Comparison of ENCODE assay signal across 24 cellular contexts in genomic region chr6:163985040-163985439, GRCh38.
"Had no signal": no experiment of that assay in that cellular context is flagged by ENCODE, and none has a peak within 500 bp of the region (broad histone marks: within the 10 kb centered on the region; RNA-seq: fewer than 3 reads in every experiment).

No MANE protein-coding gene starts in this region.

- H3K4me3 ChIP-seq: breast epithelium, lung, right atrium auricular region, testis, transverse colon had no signal

- H3K4me1 Mint-ChIP-seq: activated naive CD4-positive, alpha-beta T cell treated with anti-CD3 and anti-CD28 coated beads, Interleukin-2, amount 10 ng/mL, durations not matched to agents 7 days and 5 days had no signal

- H3K27ac Mint-ChIP-seq: activated naive CD4-positive, alpha-beta T cell treated with anti-CD3 and anti-CD28 coated beads, Interleukin-2, amount 10 ng/mL, durations not matched to agents 7 days and 5 days; activated naive CD8-positive, alpha-beta T cell treated with anti-CD3 and anti-CD28 coated beads, Interleukin-2, amount 10 ng/mL, durations not matched to agents 7 days and 5 days; activated T-helper 1 cell treated with anti-CD3 and anti-CD28 coated beads, Interleukin-12 subunit alpha, Interleukin-12 subunit beta, Interleukin-2, Interleukin-4 antibody, amounts not matched to agents 30 ng/mL and 10 ng/mL and 1 ng/mL, durations not matched to agents 14 hours and 24 hours and 36 hours; T-helper 17 cell had no signal

- H3K36me3 Mint-ChIP-seq: activated naive CD4-positive, alpha-beta T cell treated with anti-CD3 and anti-CD28 coated beads, Interleukin-2, amount 10 ng/mL, durations not matched to agents 7 days and 5 days; activated naive CD8-positive, alpha-beta T cell treated with anti-CD3 and anti-CD28 coated beads, Interleukin-2, amount 10 ng/mL, durations not matched to agents 7 days and 5 days had no signal

- H3K4me1 ChIP-seq: breast epithelium, transverse colon had no signal

- H3K27me3 Mint-ChIP-seq: activated naive CD4-positive, alpha-beta T cell treated with anti-CD3 and anti-CD28 coated beads, Interleukin-2, amount 10 ng/mL, durations not matched to agents 7 days and 5 days; activated naive CD8-positive, alpha-beta T cell treated with anti-CD3 and anti-CD28 coated beads, Interleukin-2, amount 10 ng/mL, durations not matched to agents 7 days and 5 days; central memory CD8-positive, alpha-beta T cell had no signal

- H3K9me3 ChIP-seq: breast epithelium, right atrium auricular region, testis, transverse colon had no signal

- H3K27me3 ChIP-seq: breast epithelium, right atrium auricular region, testis, transverse colon had no signal

- H3K36me3 ChIP-seq: breast epithelium, right atrium auricular region, transverse colon, WERI-Rb-1 had no signal

- H3K27ac ChIP-seq: breast epithelium, epithelial cell of prostate, testis, transverse colon, WERI-Rb-1 had no signal

- H3K4me3 Mint-ChIP-seq: activated naive CD4-positive, alpha-beta T cell treated with anti-CD3 and anti-CD28 coated beads, Interleukin-2, amount 10 ng/mL, durations not matched to agents 7 days and 5 days; activated naive CD8-positive, alpha-beta T cell treated with anti-CD3 and anti-CD28 coated beads, Interleukin-2, amount 10 ng/mL, durations not matched to agents 7 days and 5 days; activated T-helper 1 cell treated with anti-CD3 and anti-CD28 coated beads, Interleukin-12 subunit alpha, Interleukin-12 subunit beta, Interleukin-2, Interleukin-4 antibody, amounts not matched to agents 30 ng/mL and 10 ng/mL and 1 ng/mL, durations not matched to agents 14 hours and 24 hours and 36 hours; central memory CD8-positive, alpha-beta T cell had no signal

- H3K9me3 Mint-ChIP-seq: activated naive CD4-positive, alpha-beta T cell treated with anti-CD3 and anti-CD28 coated beads, Interleukin-2, amount 10 ng/mL, durations not matched to agents 7 days and 5 days; activated naive CD8-positive, alpha-beta T cell treated with anti-CD3 and anti-CD28 coated beads, Interleukin-2, amount 10 ng/mL, durations not matched to agents 7 days and 5 days; activated T-helper 1 cell treated with anti-CD3 and anti-CD28 coated beads, Interleukin-12 subunit alpha, Interleukin-12 subunit beta, Interleukin-2, Interleukin-4 antibody, amounts not matched to agents 30 ng/mL and 10 ng/mL and 1 ng/mL, durations not matched to agents 14 hours and 24 hours and 36 hours; central memory CD8-positive, alpha-beta T cell had no signal

- ATAC-seq: left lobe of liver, T-helper 17 cell had no signal

- DNase-seq: activated CD4-positive, alpha-beta T cell treated with anti-CD3 and anti-CD28 coated beads for 48 hours; activated CD4-positive, alpha-beta T cell treated with anti-CD3 and anti-CD28 coated beads, Interleukin-2, amount 50 U/mL, for 48 hours; activated CD8-positive, alpha-beta memory T cell treated with anti-CD3 and anti-CD28 coated beads, Interleukin-2, amount 50 U/mL, for 4 hours; activated gamma-delta T cell; activated naive CD4-positive, alpha-beta T cell treated with anti-CD3 and anti-CD28 coated beads, Interleukin-2, amount 10 ng/mL, durations not matched to agents 7 days and 5 days; activated naive CD8-positive, alpha-beta T cell treated with anti-CD3 and anti-CD28 coated beads, Interleukin-2, amount 10 ng/mL, durations not matched to agents 7 days and 5 days; activated T-cell treated with anti-CD3 and anti-CD28 coated beads, Interleukin-2, amount 50 U/mL, for 1 hour; dermis blood vessel endothelial cell; effector CD4-positive, alpha-beta T cell; kidney glomerular epithelial cell; stimulated activated CD4-positive, alpha-beta T cell treated with anti-CD3 and anti-CD28 coated beads, Interleukin-15, amount 100 ng/mL, for 24 hours; stimulated activated CD4-positive, alpha-beta T cell treated with anti-CD3 and anti-CD28 coated beads, Interleukin-2, amount 100 ng/mL, for 24 hours; stimulated activated naive CD4-positive, alpha-beta T cell; T-helper 17 cell; testis; transverse colon; WERI-Rb-1 had no signal
